In the genomic region with DNA sequence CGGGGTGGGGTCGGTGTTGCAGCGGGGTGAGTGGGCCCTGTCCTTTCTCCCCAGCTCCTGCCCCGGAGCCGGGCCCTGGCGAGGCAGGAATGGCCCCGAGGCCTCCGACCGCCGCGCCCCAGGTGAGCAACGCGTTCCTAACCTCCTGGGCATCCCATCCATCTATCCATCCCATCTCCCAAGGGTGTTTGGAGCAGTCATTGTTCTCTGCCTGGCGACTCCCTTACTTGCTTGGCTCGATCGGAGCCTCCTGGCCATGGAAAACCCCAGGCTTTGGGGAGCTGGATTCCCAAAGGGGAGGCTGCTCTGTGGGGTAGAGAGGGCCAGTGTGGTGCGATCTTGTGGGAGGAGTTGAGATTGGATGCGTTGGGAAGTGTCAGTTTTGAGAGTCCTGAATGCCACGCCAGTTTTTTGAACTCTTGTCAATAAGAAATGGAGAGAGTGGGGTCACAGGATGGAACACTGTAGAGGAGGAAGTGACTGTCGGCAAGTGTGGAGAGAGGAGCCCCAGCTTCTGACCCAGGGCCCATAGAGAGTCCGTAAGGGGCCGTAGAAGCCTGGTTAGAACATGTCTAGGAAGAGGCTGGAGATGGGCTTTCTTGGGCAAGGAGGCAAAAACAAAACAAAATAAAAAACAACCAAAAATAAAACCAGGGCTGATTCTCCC, we compare ENCODE assay signal across 8 cellular contexts. TPM values are rescaled to one million over a fixed set of nuclear protein-coding genes. Genes with fewer than 3 reads are reported as not detected.
A peak's percentile ranks its signal among the peaks of the same experiment; 100 is the strongest.
DNase-seq lines count a peak whose midpoint lies in the region; ATAC-seq, FAIRE-seq and TF ChIP-seq lines count a peak whose summit lies in the region.

No MANE protein-coding gene starts in this region.

- FAIRE-seq in GM18507 (lab: Jason Lieb, UNC), result peak; percentile 9

- POLR2A ChIA-PET in AG04449 (lab: Yijun Ruan, JAX), result interaction anchor here (0.6 to 1.2 kb wide), 2 partner anchors 10 to 283 kb away, joined by 3 to 4 read pairs; no protein-coding TSS in a partner anchor

- no peaks in the 10 kb centered on the region for H3K27me3 ChIP-seq in heart right ventricle

- in situ Hi-C loops in KBM-7 (cut with MboI; ENCODE audit: low pct_unique_long_range_greater_than_20kb, low sequenced_read_pairs), result no loop called here

- WGBS in heart right ventricle, 2 donors, result 6 to 13% methylated on average over 16 to 22 of the region's 22 CpGs

- no peak for DNase-seq in AG04449 (ENCODE audit: low read depth, low spot score)
- DNase-seq in GM18507 (ENCODE audit: extremely low spot score, insufficient read length, low read depth), result no peak
- peak; percentile 41 for DNase-seq in KBM-7
- peak; percentile 49 to 52 for DNase-seq in activated T-cell treated with anti-CD3 and anti-CD28 coated beads, Interleukin-2, amount 50 U/mL, for 48 hours
- DNase-seq in heart right ventricle, result no peak
- peak; percentile 14 for DNase-seq in putamen (ENCODE audit: low spot score)
- no peak for DNase-seq in DMS153 treated with DMSO at 0.1 percent for 48 hours (lab: John Stamatoyannopoulos, UW; ENCODE audit: unreplicated experiment)
- no peak for DNase-seq in NCI-H446 treated with DMSO at 0.1 percent for 48 hours (lab: John Stamatoyannopoulos, UW)

- peaks cover 0 to 16% (median 9%) of the 10 kb centered on the region in 9 donors for H3K4me1 ChIP-seq in heart right ventricle

- H3K4me3 ChIP-seq in AG04449 (ENCODE audit: low read depth, low read length), result peak overlapping the region; percentile 73
- H3K4me3 ChIP-seq in heart right ventricle, result peak overlapping the region; percentile 84 to 99 (median 95)

- H3K36me3 ChIP-seq in heart right ventricle, result peaks cover 0 to 32% (median 0%) of the 10 kb centered on the region in 9 donors

- peak; percentile 4 to 42 (median 24) for ATAC-seq in heart right ventricle

- peak overlapping the region in 9 of 10 donors; percentile 19 to 91 (median 83) for H3K27ac ChIP-seq in heart right ventricle

- no peaks in the 10 kb centered on the region for H3K9me3 ChIP-seq in heart right ventricle

- CTCF ChIA-PET in AG04449 (lab: Yijun Ruan, JAX), result interaction anchor here (1.2 to 5.8 kb wide), 3 partner anchors 11 to 30 kb away, joined by 3 to 35 read pairs (median 11); no protein-coding TSS in a partner anchor

- intact Hi-C loops in heart right ventricle (cut with DNase I), result loop anchor here in 1 of 10 donors (10.0 kb wide), 1 partner anchor 305 kb away; a partner anchor contains a TSS

- TF ChIP-seq CTCF in AG04449 (IDR thresholded peaks at IDR 0.05; ENCODE audit: insufficient read depth, low read length, missing control alignments) (no peak), heart right ventricle (IDR thresholded peaks at IDR 0.05) (no peak)

RNA-seq across cellular contexts. Expression of a gene that starts 0.7 kb away (rescaled TPM):
- total RNA-seq in heart right ventricle, result 10 to 100 TPM in 9 of 10 donors, 1 to 10 TPM in 1; 9.1 to 15.6 (median 12.2) TPM
- 1 to 10 TPM; 5.0 to 7.0 TPM for polyA plus RNA-seq in heart right ventricle

Comparison
In these comparisons a context has a peak if more than half of its experiments do, and no peak if none do; other contexts are left out.
1. DNase-seq: peak in KBM-7 (single experiment), activated T-cell treated with anti-CD3 and anti-CD28 coated beads, Interleukin-2, amount 50 U/mL, for 48 hours (2 of 2) and putamen (single experiment); none in AG04449 (single experiment), GM18507 (single experiment), heart right ventricle (0 of 2), DMS153 treated with DMSO at 0.1 percent for 48 hours (single experiment) and NCI-H446 treated with DMSO at 0.1 percent for 48 hours (single experiment).